13 cellular contexts compared by ENCODE assay signal in the genomic region with DNA sequence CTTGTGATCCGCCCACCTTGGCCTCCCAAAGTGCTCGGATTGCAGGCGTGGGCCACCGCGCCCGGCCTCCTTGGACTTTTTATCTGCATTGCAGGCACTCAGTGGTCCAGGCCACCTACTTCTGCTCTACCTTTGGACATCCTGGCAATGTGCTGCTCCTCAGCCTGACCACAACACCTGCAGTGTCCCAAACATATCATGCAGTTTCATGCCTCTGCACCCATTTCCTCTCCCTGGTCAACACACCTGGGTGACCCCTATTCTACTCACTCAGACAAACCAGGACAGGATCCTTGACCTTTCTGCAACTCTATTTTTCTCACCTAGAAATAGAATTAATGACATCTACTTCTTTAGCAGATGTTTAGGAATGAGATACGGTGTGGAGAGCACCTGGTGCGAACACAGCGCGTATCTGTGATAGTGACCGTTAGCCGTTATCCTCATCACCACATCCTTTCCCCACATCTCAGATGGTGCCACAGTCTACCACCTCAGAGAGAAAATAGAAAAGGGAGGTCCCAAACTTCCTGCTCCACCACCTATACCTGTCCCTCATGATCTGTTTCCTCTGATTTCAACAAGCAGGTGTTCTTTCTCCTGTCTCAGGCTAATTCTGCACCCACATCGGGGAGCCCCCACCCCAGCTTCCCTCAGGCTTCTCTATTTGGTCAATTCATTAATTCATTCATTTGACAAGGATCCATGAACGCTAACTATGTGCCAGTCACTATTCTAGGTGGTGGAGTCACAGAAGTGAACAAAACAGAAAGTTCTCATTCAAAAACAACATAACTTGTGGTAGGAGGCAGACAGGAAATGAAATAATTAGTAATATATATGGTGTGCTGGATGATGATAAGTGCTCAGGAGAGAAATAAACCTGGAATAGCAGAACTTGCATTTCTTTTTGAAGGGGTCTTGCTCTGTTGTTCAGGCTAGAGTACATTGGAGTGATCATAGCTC. TPM values are rescaled to one million over a fixed set of nuclear protein-coding genes. Genes with fewer than 3 reads are reported as not detected.
DNase-seq lines count a peak whose midpoint lies in the region; ATAC-seq and TF ChIP-seq lines count a peak whose summit lies in the region.
"Had no signal": no experiment of that assay in that cellular context is flagged by ENCODE, and none has a peak within 500 bp of the region (broad histone marks: within the 10 kb centered on the region; RNA-seq: fewer than 3 reads in every experiment).

No MANE protein-coding gene starts in this region.

- intact Hi-C loops in body of pancreas (cut with DNase I), result no loop called here

- H3K9me3 Mint-ChIP-seq in effector memory CD8-positive, alpha-beta T cell, result no peaks in the 10 kb centered on the region
- H3K9me3 Mint-ChIP-seq: dendritic cell treated with granulocyte-macrophage colony-stimulating factor and Interleukin-4, amounts not matched to agents 40 ng/mL and 50 ng/mL, for 4 days had no signal

- H3K4me3 ChIP-seq in body of pancreas, result no peak overlapping the region
- H3K4me3 ChIP-seq: heart left ventricle, suprapubic skin had no signal

- TF ChIP-seq POLR2A in body of pancreas (IDR thresholded peaks at IDR 0.05), result no peak

- no peak overlapping the region for H3K27ac ChIP-seq in body of pancreas
- H3K27ac ChIP-seq: suprapubic skin had no signal

- peak in 2 of 3 experiments; percentile 5 to 35 for DNase-seq in effector memory CD8-positive, alpha-beta T cell
- no peak for DNase-seq in NCI-H510A (lab: John Stamatoyannopoulos, UW)
- DNase-seq in body of pancreas, result no peak
- DNase-seq: EL; heart left ventricle; NCI-H1092 treated with DMSO at 0.1 percent for 48 hours; stimulated activated CD4-positive, alpha-beta T cell treated with anti-CD3 and anti-CD28 coated beads, Interleukin-15, amount 100 ng/mL, for 24 hours had no signal

- no peaks in the 10 kb centered on the region for H3K27me3 Mint-ChIP-seq in effector memory CD8-positive, alpha-beta T cell
- H3K27me3 Mint-ChIP-seq: dendritic cell treated with granulocyte-macrophage colony-stimulating factor and Interleukin-4, amounts not matched to agents 40 ng/mL and 50 ng/mL, for 4 days had no signal

- peaks cover 22 to 29% of the 10 kb centered on the region in 2 donors for H3K4me1 Mint-ChIP-seq in effector memory CD8-positive, alpha-beta T cell (ENCODE audit: low read depth in 2 of 2)

- peaks cover 2% of the 10 kb centered on the region for H3K36me3 Mint-ChIP-seq in effector memory CD8-positive, alpha-beta T cell (ENCODE audit: insufficient read depth)

- WGBS in body of pancreas, 2 donors, result 81 to 86% methylated on average over 14 of the region's 14 CpGs

- H3K27me3 ChIP-seq in body of pancreas, result no peaks in the 10 kb centered on the region
- H3K27me3 ChIP-seq: heart left ventricle, suprapubic skin had no signal

- H3K36me3 ChIP-seq in body of pancreas (replicated peaks in 1 of 2; ENCODE audit: insufficient read depth in 1 of 2, low read depth in 2 of 2), result no peaks in the 10 kb centered on the region
- H3K36me3 ChIP-seq: heart left ventricle, suprapubic skin had no signal

- no peaks in the 10 kb centered on the region for H3K9me3 ChIP-seq in body of pancreas
- H3K9me3 ChIP-seq: heart left ventricle, suprapubic skin had no signal

- peak overlapping the region; percentile 38 to 89 for H3K27ac Mint-ChIP-seq in effector memory CD8-positive, alpha-beta T cell

- ATAC-seq in GM18867 (IDR thresholded peaks at IDR 0.05; ENCODE audit: unreplicated experiment) (peak; percentile 37), GM21447 (IDR thresholded peaks at IDR 0.05; ENCODE audit: unreplicated experiment) (peak; percentile 38), HG03457 (IDR thresholded peaks at IDR 0.05; ENCODE audit: unreplicated experiment) (peak; percentile 28), HG03342 (IDR thresholded peaks at IDR 0.05; ENCODE audit: unreplicated experiment) (no peak), body of pancreas (no peak)
- ATAC-seq in effector memory CD8-positive, alpha-beta T cell (replicated peaks), result peak; percentile 46
- ATAC-seq: heart left ventricle had no signal

- no peak for TF ChIP-seq CTCF in body of pancreas (IDR thresholded peaks at IDR 0.05)

- peaks cover 8% of the 10 kb centered on the region for H3K4me1 ChIP-seq in body of pancreas

- peak overlapping the region; percentile 31 to 63 for H3K4me3 Mint-ChIP-seq in effector memory CD8-positive, alpha-beta T cell
- H3K4me3 Mint-ChIP-seq: dendritic cell treated with granulocyte-macrophage colony-stimulating factor and Interleukin-4, amounts not matched to agents 40 ng/mL and 50 ng/mL, for 4 days had no signal

RNA-seq across cellular contexts. Expression of a gene that starts 4.3 kb away (rescaled TPM):
- 1 to 10 TPM; 5.9 to 8.6 TPM for total RNA-seq in body of pancreas

RNA-seq across cellular contexts. Expression of a gene that starts 22.2 kb away (rescaled TPM):
- total RNA-seq in body of pancreas, result 1 to 10 TPM; 3.1 to 5.3 TPM

RNA-seq across cellular contexts. Expression of a gene that starts 41.3 kb away (rescaled TPM):
- total RNA-seq in body of pancreas, result 10 to 100 TPM in 1 of 2 donors, 1 to 10 TPM in 1; 9.2 to 11.4 TPM

Comparison
In these comparisons a context has a peak if more than half of its experiments do, and no peak if none do; other contexts are left out.
1. ATAC-seq: peak in GM18867 (single experiment), GM21447 (single experiment), HG03457 (single experiment) and effector memory CD8-positive, alpha-beta T cell (single experiment); none in HG03342 (single experiment) and body of pancreas (single experiment).
2. DNase-seq: peak in effector memory CD8-positive, alpha-beta T cell (2 of 3); none in NCI-H510A (single experiment) and body of pancreas (0 of 4).